ENCODE assay signal across 17 cellular contexts in the genomic region with DNA sequence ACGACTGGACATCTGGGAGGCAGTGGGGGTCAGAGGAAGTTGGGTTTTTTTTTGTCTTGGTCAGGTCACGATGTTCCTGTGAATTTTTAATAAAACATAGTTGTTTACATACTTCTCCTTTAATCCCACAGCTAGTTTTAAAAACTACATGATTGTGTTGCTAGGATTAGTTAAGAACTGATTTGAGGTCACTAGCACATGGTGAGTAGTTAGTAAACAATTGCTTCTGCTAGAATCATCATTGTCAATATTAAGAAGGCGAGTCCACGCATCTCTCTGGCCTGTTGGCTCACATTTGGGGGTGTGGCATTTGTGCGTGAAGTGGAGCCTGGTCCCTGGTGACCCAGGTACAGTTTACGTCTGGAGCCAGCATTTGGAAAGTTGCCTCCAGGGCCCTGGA. TPM values are rescaled to one million over a fixed set of nuclear protein-coding genes. Genes with fewer than 3 reads are reported as not detected.
DNase-seq lines count a peak whose midpoint lies in the region; ATAC-seq and TF ChIP-seq lines count a peak whose summit lies in the region.
"Had no signal": no experiment of that assay in that cellular context is flagged by ENCODE, and none has a peak within 500 bp of the region (broad histone marks: within the 10 kb centered on the region; RNA-seq: fewer than 3 reads in every experiment).

No MANE protein-coding gene starts in this region.

- no peaks in the 10 kb centered on the region for H3K9me3 ChIP-seq in right atrium auricular region

- peaks cover 0 to 17% of the 10 kb centered on the region in 2 donors for H3K4me1 ChIP-seq in right atrium auricular region

- intact Hi-C loops in left cardiac atrium (cut with DNase I): no loop called here

- ATAC-seq in left cardiac atrium (no peak), HG03280 (IDR thresholded peaks at IDR 0.05; ENCODE audit: unreplicated experiment) (no peak)
- ATAC-seq: SK-N-SH treated with all-trans-retinoic acid at 6 μM for 48 hours had no signal

- H3K4me3 ChIP-seq in right atrium auricular region (no peak overlapping the region), epithelial cell of esophagus (ENCODE audit: low read length) (no peak overlapping the region)

- H3K27ac ChIP-seq in right atrium auricular region (no peak overlapping the region), VCaP (peak overlapping the region; percentile 54)
- H3K27ac ChIP-seq: RWPE1 had no signal

- TF ChIP-seq CTCF in right atrium auricular region (IDR thresholded peaks at IDR 0.05) (no peak), VCaP (conservative IDR thresholded peaks at IDR 0.05) (no peak), epithelial cell of esophagus (IDR thresholded peaks at IDR 0.05; ENCODE audit: insufficient read depth, low read depth, low read length, missing control alignments) (no peak)

- DNase-seq in left cardiac atrium (peak; percentile 10), right atrium auricular region (ENCODE audit: low spot score) (no peak), epithelial cell of esophagus (ENCODE audit: low read depth) (peak; percentile 15), mesenteric fat pad (ENCODE audit: low spot score) (no peak), H4 (ENCODE audit: low spot score) (no peak)
- no peak for DNase-seq in stimulated activated CD4-positive, alpha-beta T cell treated with anti-CD3 and anti-CD28 coated beads, Interleukin-4, amount 100 ng/mL, for 4 hours
- DNase-seq: 8988T, AML-193, DMS79, HCEC 1CT, KG1, NCI-H1694 treated with DMSO at 0.1 percent for 48 hours, SHP77 treated with DMSO at 0.1 percent for 48 hours had no signal

- no peaks in the 10 kb centered on the region for H3K27me3 ChIP-seq in right atrium auricular region

- no peaks in the 10 kb centered on the region for H3K36me3 ChIP-seq in right atrium auricular region

RNA-seq across cellular contexts. Expression of a gene that starts 59.4 kb away (rescaled TPM):
- 10 to 100 TPM; 22.5 to 23.9 TPM for total RNA-seq in left cardiac atrium
- 10 to 100 TPM; 11.6 to 17.2 TPM for total RNA-seq in right atrium auricular region
- total RNA-seq in mesenteric fat pad: 26.5 TPM
- total RNA-seq in H4 (2014; rRNA removed; shearing (Covaris generic)): 5.3 and 7.0 TPM in 2 replicates

Comparison
In these comparisons a context has a peak if more than half of its experiments do, and no peak if none do; other contexts are left out.
1. DNase-seq: peak in left cardiac atrium (single experiment) and epithelial cell of esophagus (single experiment); none in right atrium auricular region (single experiment), mesenteric fat pad (single experiment), stimulated activated CD4-positive, alpha-beta T cell treated with anti-CD3 and anti-CD28 coated beads, Interleukin-4, amount 100 ng/mL, for 4 hours (0 of 2) and H4 (single experiment).